In genomic region chr15:94745371-94745770, GRCh38 we compare ENCODE assay signal across 31 cellular contexts.
"Had no signal": no experiment of that assay in that cellular context is flagged by ENCODE, and none has a peak within 500 bp of the region (broad histone marks: within the 10 kb centered on the region; RNA-seq: fewer than 3 reads in every experiment).

No MANE protein-coding gene starts in this region.

- DNase-seq: activated B cell treated with CpG ODN at 0.5 μM for 24 hours; activated CD4-positive, alpha-beta T cell treated with anti-CD3 and anti-CD28 coated beads for 1 hour; activated CD4-positive, alpha-beta T cell treated with anti-CD3 and anti-CD28 coated beads, Interleukin-2, amount 10 ng/mL, durations not matched to agents 24 days and 14 days; activated CD4-positive, alpha-beta T cell treated with anti-CD3 and anti-CD28 coated beads, Interleukin-2, amount 50 U/mL, for 48 hours; activated CD8-positive, alpha-beta memory T cell treated with anti-CD3 and anti-CD28 coated beads, Interleukin-2, amount 10 ng/mL, durations not matched to agents 7 days and 5 days; activated gamma-delta T cell; activated naive CD4-positive, alpha-beta T cell treated with anti-CD3 and anti-CD28 coated beads for 36 hours; activated T-cell treated with anti-CD3 and anti-CD28 coated beads, Interleukin-2, amount 50 U/mL, for 48 hours; amygdala; brain microvascular endothelial cell; caudate nucleus; KG1; MG63; MV-4-11; NCI-H1092 treated with DMSO at 0.1 percent for 48 hours; NCI-H1417 treated with DMSO at 0.1 percent for 48 hours; NCI-H1694; NCI-H2029; NCI-H2107; NCI-H2171 treated with DMSO at 0.1 percent for 48 hours; NCI-H226; NCI-H526 treated with DMSO at 0.1 percent for 48 hours; NCI-H82; T-cell; T-helper 2 cell; T1000 had no signal

- H3K4me3 Mint-ChIP-seq: activated B cell treated with CpG ODN at 0.5 μM for 24 hours; activated CD4-positive, alpha-beta T cell treated with anti-CD3 and anti-CD28 coated beads, Interleukin-2, amount 10 ng/mL, durations not matched to agents 24 days and 14 days; activated CD8-positive, alpha-beta memory T cell treated with anti-CD3 and anti-CD28 coated beads, Interleukin-2, amount 10 ng/mL, durations not matched to agents 7 days and 5 days; activated naive CD4-positive, alpha-beta T cell treated with anti-CD3 and anti-CD28 coated beads for 36 hours; activated naive CD8-positive, alpha-beta T cell; activated T-helper 17 cell treated with anti-CD3 and anti-CD28 coated beads, Interleukin-2, amount 50 U/mL, for 72 hours; T-cell had no signal

- FAIRE-seq: TTC549 had no signal

- H3K27ac ChIP-seq: brain microvascular endothelial cell, SK-N-MC had no signal

- ATAC-seq: activated CD8-positive, alpha-beta memory T cell treated with anti-CD3 and anti-CD28 coated beads, Interleukin-2, amount 10 ng/mL, durations not matched to agents 7 days and 5 days; activated T-helper 17 cell treated with anti-CD3 and anti-CD28 coated beads, Interleukin-2, amount 50 U/mL, for 72 hours; Right ventricle myocardium inferior; T-cell had no signal

- H3K9me3 Mint-ChIP-seq: activated B cell treated with CpG ODN at 0.5 μM for 24 hours; activated CD4-positive, alpha-beta T cell treated with anti-CD3 and anti-CD28 coated beads, Interleukin-2, amount 10 ng/mL, durations not matched to agents 24 days and 14 days; activated T-helper 17 cell treated with anti-CD3 and anti-CD28 coated beads, Interleukin-2, amount 50 U/mL, for 72 hours; T-cell had no signal

- H3K36me3 ChIP-seq: brain microvascular endothelial cell, MG63 had no signal

- H3K27me3 ChIP-seq: brain microvascular endothelial cell, MG63 had no signal

- H3K27ac Mint-ChIP-seq: activated B cell treated with CpG ODN at 0.5 μM for 24 hours; activated CD4-positive, alpha-beta T cell treated with anti-CD3 and anti-CD28 coated beads, Interleukin-2, amount 10 ng/mL, durations not matched to agents 24 days and 14 days; activated CD8-positive, alpha-beta memory T cell treated with anti-CD3 and anti-CD28 coated beads, Interleukin-2, amount 10 ng/mL, durations not matched to agents 7 days and 5 days; activated naive CD4-positive, alpha-beta T cell treated with anti-CD3 and anti-CD28 coated beads for 36 hours; activated naive CD8-positive, alpha-beta T cell; activated T-helper 17 cell treated with anti-CD3 and anti-CD28 coated beads, Interleukin-2, amount 50 U/mL, for 72 hours; T-cell had no signal

- H3K9me3 ChIP-seq: MG63 had no signal

- H3K4me1 Mint-ChIP-seq: activated B cell treated with CpG ODN at 0.5 μM for 24 hours; activated CD4-positive, alpha-beta T cell treated with anti-CD3 and anti-CD28 coated beads, Interleukin-2, amount 10 ng/mL, durations not matched to agents 24 days and 14 days; activated CD8-positive, alpha-beta memory T cell treated with anti-CD3 and anti-CD28 coated beads, Interleukin-2, amount 10 ng/mL, durations not matched to agents 7 days and 5 days; activated T-helper 17 cell treated with anti-CD3 and anti-CD28 coated beads, Interleukin-2, amount 50 U/mL, for 72 hours; T-cell had no signal

- H3K27me3 Mint-ChIP-seq: activated B cell treated with CpG ODN at 0.5 μM for 24 hours; activated CD8-positive, alpha-beta memory T cell treated with anti-CD3 and anti-CD28 coated beads, Interleukin-2, amount 10 ng/mL, durations not matched to agents 7 days and 5 days had no signal

- H3K4me3 ChIP-seq: MG63, SK-N-MC had no signal

- H3K36me3 Mint-ChIP-seq: activated CD8-positive, alpha-beta memory T cell treated with anti-CD3 and anti-CD28 coated beads, Interleukin-2, amount 10 ng/mL, durations not matched to agents 7 days and 5 days; activated naive CD8-positive, alpha-beta T cell; T-cell had no signal
